Comparison of ENCODE assay signal across 1 cellular context in genomic region chr14:25308244-25308643, GRCh38.
TF ChIP-seq lines count a peak whose summit lies in the region.

No MANE protein-coding gene starts in this region.

TF ChIP-seq in GM23338, 12 proteins besides CTCF, POLR2A, EP300 and RAD21:
- TF ChIP-seq REST (IDR thresholded peaks at IDR 0.05; ENCODE audit: unreplicated experiment) (no peak), ZNF331 (CRISPR knock-in tag; IDR thresholded peaks at IDR 0.05; ENCODE audit: low read depth) (no peak), CREB1 (CRISPR knock-in tag; IDR thresholded peaks at IDR 0.05; ENCODE audit: low read depth) (no peak), NANOG (IDR thresholded peaks at IDR 0.05; ENCODE audit: borderline replicate concordance) (no peak)
